ENCODE assay signal across 8 cellular contexts in the genomic region with DNA sequence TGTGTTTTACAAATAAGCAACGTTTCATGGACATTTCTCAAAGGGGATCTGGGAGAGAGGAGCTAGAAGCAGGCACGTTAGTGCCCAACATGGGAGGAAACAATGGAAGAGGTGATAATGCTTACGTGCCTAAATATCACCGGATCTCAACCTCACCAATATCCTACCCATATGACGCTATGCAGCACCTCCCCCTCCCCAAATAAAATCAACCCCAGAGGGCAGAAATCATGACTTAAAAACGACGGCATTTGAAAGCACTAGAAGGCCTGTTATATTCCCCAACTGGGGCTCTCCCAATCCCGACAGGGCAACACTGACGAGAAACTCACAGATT. TPM values are rescaled to one million over a fixed set of nuclear protein-coding genes. Genes with fewer than 3 reads are reported as not detected.
A peak's percentile ranks its signal among the peaks of the same experiment; 100 is the strongest.
DNase-seq lines count a peak whose midpoint lies in the region; ATAC-seq and TF ChIP-seq lines count a peak whose summit lies in the region.

No MANE protein-coding gene starts in this region.

- DNase-seq in heart right ventricle, result no peak
- DNase-seq in Right ventricle myocardium inferior (ENCODE audit: missing footprints), result no peak
- no peak for DNase-seq in astrocyte of the spinal cord (ENCODE audit: low read depth, low spot score)
- no peak for DNase-seq in left lung
- DNase-seq in thyroid gland, result no peak
- DNase-seq in hypothalamus (lab: John Stamatoyannopoulos, UW), result no peak
- no peak for DNase-seq in activated CD4-positive, CD25-positive, alpha-beta regulatory T cell treated with anti-CD3 and anti-CD28 coated beads, Interleukin-2, amount 50 U/mL, for 72 hours

- peaks cover 0 to 1% (median 0%) of the 10 kb centered on the region in 3 donors for H3K9me3 Mint-ChIP-seq in IgD-negative memory B cell

- intact Hi-C loops in heart right ventricle (cut with DNase I) (no loop called here), Right ventricle myocardium inferior (cut with DNase I) (no loop called here), left lung (cut with DNase I) (no loop called here), thyroid gland (cut with DNase I) (no loop called here)

- TF ChIP-seq CTCF in heart right ventricle (IDR thresholded peaks at IDR 0.05) (no peak), astrocyte of the spinal cord (IDR thresholded peaks at IDR 0.05; ENCODE audit: low read depth, low read length) (no peak), left lung (IDR thresholded peaks at IDR 0.05) (no peak), thyroid gland (IDR thresholded peaks at IDR 0.05) (no peak)

- 0 to 1% methylated on average over 9 of the region's 9 CpGs for WGBS in heart right ventricle, 2 donors
- WGBS in thyroid gland, 2 donors, result 0 to 2% methylated on average over 9 of the region's 9 CpGs

- peak overlapping the region; percentile 86 to 100 (median 99) for H3K27ac Mint-ChIP-seq in IgD-negative memory B cell

- H3K27me3 ChIP-seq in heart right ventricle (no peaks in the 10 kb centered on the region), left lung (no peaks in the 10 kb centered on the region), thyroid gland (no peaks in the 10 kb centered on the region)

- peaks cover 21 to 32% (median 29%) of the 10 kb centered on the region in 3 donors for H3K4me1 Mint-ChIP-seq in IgD-negative memory B cell

- peak overlapping the region; percentile 91 to 99 (median 99) for H3K4me3 Mint-ChIP-seq in IgD-negative memory B cell

- H3K4me3 ChIP-seq in heart right ventricle (peak overlapping the region; percentile 62 to 87 (median 78)), astrocyte of the spinal cord (ENCODE audit: low read depth, low read length) (peak overlapping the region; percentile 97), left lung (peak overlapping the region; percentile 70 to 92), thyroid gland (replicated peaks in 1 of 3) (peak overlapping the region; percentile 77 to 95 (median 91))

- H3K27ac ChIP-seq in heart right ventricle (peak overlapping the region; percentile 39 to 91 (median 84)), left lung (peak overlapping the region; percentile 87 to 88), thyroid gland (peak overlapping the region in 2 of 3 donors; percentile 84 to 92)

- H3K4me1 ChIP-seq in heart right ventricle, result peaks cover 0 to 37% (median 27%) of the 10 kb centered on the region in 9 donors
- peaks cover 8 to 30% of the 10 kb centered on the region in 2 donors for H3K4me1 ChIP-seq in left lung
- peaks cover 15% of the 10 kb centered on the region in 2 donors for H3K4me1 ChIP-seq in thyroid gland

- in situ Hi-C loops in astrocyte of the spinal cord (cut with HindIII; ENCODE audit: low sequenced_read_pairs), result no loop called here

- ATAC-seq in heart right ventricle (peak in 5 of 8 donors; percentile 1 to 3 (median 1)), Right ventricle myocardium inferior (no peak), left lung (peak; percentile 2)

- TF ChIP-seq POLR2A in thyroid gland (IDR thresholded peaks at IDR 0.05), result no peak

- H3K9me3 ChIP-seq in heart right ventricle (no peaks in the 10 kb centered on the region), left lung (no peaks in the 10 kb centered on the region), thyroid gland (no peaks in the 10 kb centered on the region)

- H3K36me3 Mint-ChIP-seq in IgD-negative memory B cell, result peaks cover 1% of the 10 kb centered on the region

- H3K27me3 Mint-ChIP-seq in IgD-negative memory B cell, result no peaks in the 10 kb centered on the region

- H3K36me3 ChIP-seq in heart right ventricle, result peaks cover 0 to 20% (median 7%) of the 10 kb centered on the region in 9 donors
- H3K36me3 ChIP-seq in left lung, result peaks cover 0 to 10% of the 10 kb centered on the region in 2 donors
- H3K36me3 ChIP-seq in thyroid gland, result peaks cover 0 to 7% of the 10 kb centered on the region in 2 donors

RNA-seq across cellular contexts. Expression of a gene that starts 0.4 kb away (rescaled TPM):
- total RNA-seq in heart right ventricle (10 to 100 TPM; 83.8 to 100.0 (median 91.6) TPM), Right ventricle myocardium inferior (95.1 TPM), left lung (10 to 100 TPM; 55.1 to 61.2 TPM), thyroid gland (10 to 100 TPM; 52.8 to 87.1 (median 70.7) TPM)
- polyA plus RNA-seq in heart right ventricle (10 to 100 TPM; 20.8 to 32.9 TPM), IgD-negative memory B cell (38.0 TPM)
